8 cellular contexts compared by ENCODE assay signal in genomic region chr11:61897387-61898246, GRCh38. TPM values are rescaled to one million over a fixed set of nuclear protein-coding genes. Genes with fewer than 3 reads are reported as not detected.
DNase-seq lines count a peak whose midpoint lies in the region; ATAC-seq and TF ChIP-seq lines count a peak whose summit lies in the region.

No MANE protein-coding gene starts in this region.

- WGBS in H9 (ENCODE audit: extremely low coverage, insufficient read length, low lambda C conversion rate) = no CpG with 5 or more reads among the region's 17 CpGs
- WGBS in mesenchymal stem cell = 69% methylated on average over 17 of the region's 17 CpGs

- H3K23me2 ChIP-seq in H9 (ENCODE audit: insufficient read length, low read depth, low read length, poor library complexity, severe bottlenecking) = no peaks in the 10 kb centered on the region

- H2BK5ac ChIP-seq in H9 (ENCODE audit: insufficient read length, low read length) = no peak overlapping the region
- H2BK5ac ChIP-seq in mesenchymal stem cell (ENCODE audit: low read depth, low read length, poor library complexity, severe bottlenecking) = no peak overlapping the region

- H3K27ac ChIP-seq in H9 (ENCODE audit: insufficient read length, low read depth, low read length) (no peak overlapping the region), mesenchymal stem cell (ENCODE audit: low read length, poor library complexity, severe bottlenecking) (no peak overlapping the region)

- H4K8ac ChIP-seq in H9 (replicated peaks; ENCODE audit: insufficient read length, low read depth, low read length) (no peak overlapping the region), mesenchymal stem cell (ENCODE audit: low read length) (no peak overlapping the region)

- no peak overlapping the region for H2BK20ac ChIP-seq in H9 (ENCODE audit: low read depth, low read length, poor library complexity, severe bottlenecking)

- H3K36me3 Mint-ChIP-seq in H9 (ENCODE audit: insufficient read depth in 1 of 3, low read depth in 3 of 3) = no peaks in the 10 kb centered on the region
- H3K36me3 Mint-ChIP-seq in activated CD8-positive, alpha-beta T cell treated with anti-CD3 and anti-CD28 coated beads, Interleukin-2, amount 10 ng/mL, durations not matched to agents 7 days and 5 days (ENCODE audit: low read depth) = no peaks in the 10 kb centered on the region

- no peak overlapping the region for H3K56ac ChIP-seq in H9 (ENCODE audit: insufficient read length, low read depth, low read length)

- H3K27me3 ChIP-seq in H9 (ENCODE audit: insufficient read depth, low read length) = no peaks in the 10 kb centered on the region
- no peaks in the 10 kb centered on the region for H3K27me3 ChIP-seq in mesenchymal stem cell (ENCODE audit: control insufficient read depth in 1 of 2, insufficient read depth in 1 of 2, low read length in 2 of 2)

- no peaks in the 10 kb centered on the region for H4K20me1 ChIP-seq in H9 (ENCODE audit: control insufficient read depth, insufficient read depth, insufficient read length)

- H3K4me1 Mint-ChIP-seq in H9 = peaks cover 0 to 21% of the 10 kb centered on the region in 2 experiments; a peak in 3 of 4 replicates
- H3K4me1 Mint-ChIP-seq in activated CD8-positive, alpha-beta T cell treated with anti-CD3 and anti-CD28 coated beads, Interleukin-2, amount 10 ng/mL, durations not matched to agents 7 days and 5 days (ENCODE audit: low read depth) = peaks cover 7% of the 10 kb centered on the region

- CTCF ChIA-PET in activated CD8-positive, alpha-beta T cell treated with anti-CD3 and anti-CD28 coated beads, Interleukin-2, amount 10 ng/mL, durations not matched to agents 7 days and 5 days (lab: Charles Lee) = interaction anchor here (0.6 to 11.5 kb wide), 33 partner anchors 9 to 274 kb away, joined by 3 to 337 read pairs (median 5); partner anchors contain the start of genes BEST1, FTH1 and INCENP

- H3K9me3 ChIP-seq in H9 (ENCODE audit: control insufficient read depth, low read depth, low read length) = no peaks in the 10 kb centered on the region
- no peaks in the 10 kb centered on the region for H3K9me3 ChIP-seq in mesenchymal stem cell (ENCODE audit: control insufficient read depth, low read length)

- H3K23ac ChIP-seq in H9 (ENCODE audit: insufficient read length, low read depth, low read length) (no peak overlapping the region), mesenchymal stem cell (ENCODE audit: low read length in 2 of 2) (no peak overlapping the region)

- H2BK12ac ChIP-seq in H9 (ENCODE audit: insufficient read length, low read depth, low read length) = no peak overlapping the region
- H2BK12ac ChIP-seq in mesenchymal stem cell (ENCODE audit: low read length in 2 of 2) = peak overlapping the region in 1 of 2 experiments; percentile 23

- no peak overlapping the region for H3K14ac ChIP-seq in H9 (ENCODE audit: insufficient read depth, low read length)
- no peak overlapping the region for H3K14ac ChIP-seq in mesenchymal stem cell (ENCODE audit: low read length in 2 of 2)

- H3K18ac ChIP-seq in H9 (ENCODE audit: insufficient read length, low read depth, low read length) (no peak overlapping the region), mesenchymal stem cell (ENCODE audit: low read depth in 1 of 2, low read length in 2 of 2) (no peak overlapping the region)

- TF ChIP-seq CTCF in H9 (conservative IDR thresholded peaks at IDR 0.05) = peak; percentile 96

- no peak overlapping the region for H3T11ph ChIP-seq in H9 (ENCODE audit: low read length)

- H2AFZ ChIP-seq in H9 (ENCODE audit: low read length) = no peak overlapping the region
- H2AFZ ChIP-seq in mesenchymal stem cell (ENCODE audit: low read depth, low read length) = no peak overlapping the region

- no peak overlapping the region for H4K5ac ChIP-seq in H9 (ENCODE audit: insufficient read length, low read depth, low read length)

- no peak overlapping the region for H3K4me3 ChIP-seq in mesenchymal stem cell (ENCODE audit: insufficient read depth in 1 of 2, low read depth in 1 of 2, low read length in 2 of 2)

- H2AK5ac ChIP-seq in H9 (ENCODE audit: insufficient read length, low read length) = no peak overlapping the region
- no peak overlapping the region for H2AK5ac ChIP-seq in mesenchymal stem cell (ENCODE audit: low read length, severe bottlenecking)

- no peaks in the 10 kb centered on the region for H3K79me2 ChIP-seq in H9 (ENCODE audit: insufficient read depth, low read length)

- no peaks in the 10 kb centered on the region for H3K9me3 Mint-ChIP-seq in H9
- H3K9me3 Mint-ChIP-seq in activated CD8-positive, alpha-beta T cell treated with anti-CD3 and anti-CD28 coated beads, Interleukin-2, amount 10 ng/mL, durations not matched to agents 7 days and 5 days (ENCODE audit: insufficient read depth) = no peaks in the 10 kb centered on the region

- H4K91ac ChIP-seq in H9 (ENCODE audit: insufficient read length, low read depth, low read length) (no peak overlapping the region), mesenchymal stem cell (ENCODE audit: low read length) (no peak overlapping the region)

- H2BK120ac ChIP-seq in H9 (ENCODE audit: low read depth, low read length, poor library complexity, severe bottlenecking) (no peak overlapping the region), mesenchymal stem cell (ENCODE audit: low read depth, low read length) (peak overlapping the region; percentile 9)

- H3K4ac ChIP-seq in H9 (ENCODE audit: low read depth, low read length) = no peak overlapping the region
- no peak overlapping the region for H3K4ac ChIP-seq in mesenchymal stem cell (ENCODE audit: low read depth in 1 of 2, low read length in 2 of 2)

- no peak overlapping the region for H3K27ac Mint-ChIP-seq in H9
- no peak overlapping the region for H3K27ac Mint-ChIP-seq in activated CD8-positive, alpha-beta T cell treated with anti-CD3 and anti-CD28 coated beads, Interleukin-2, amount 10 ng/mL, durations not matched to agents 7 days and 5 days

- no peaks in the 10 kb centered on the region; the same call in none of the 2 replicates for H3K27me3 Mint-ChIP-seq in H9 (ENCODE audit: low read depth)
- peaks cover 2% of the 10 kb centered on the region for H3K27me3 Mint-ChIP-seq in activated CD8-positive, alpha-beta T cell treated with anti-CD3 and anti-CD28 coated beads, Interleukin-2, amount 10 ng/mL, durations not matched to agents 7 days and 5 days (ENCODE audit: low read depth)

- H3K4me1 ChIP-seq in H9 (ENCODE audit: insufficient read depth, low read length) (no peaks in the 10 kb centered on the region), mesenchymal stem cell (ENCODE audit: control insufficient read depth, insufficient read depth, low read depth, low read length) (peaks cover 3% of the 10 kb centered on the region)

- H3K36me3 ChIP-seq in mesenchymal stem cell (ENCODE audit: control insufficient read depth in 1 of 2, insufficient read depth in 2 of 2, low read depth in 1 of 2, low read length in 2 of 2) = peaks cover 0 to 61% of the 10 kb centered on the region in 2 experiments

- DNase-seq in Ammon's horn (ENCODE audit: low spot score) (peak; percentile 88), H9 (peak; percentile 89), NCI-H774 (lab: John Stamatoyannopoulos, UW) (peak; percentile 16), mesenchymal stem cell (peak; percentile 68)
- peak; percentile 81 for DNase-seq in activated CD8-positive, alpha-beta T cell treated with anti-CD3 and anti-CD28 coated beads, Interleukin-2, amount 10 ng/mL, durations not matched to agents 7 days and 5 days
- DNase-seq in effector CD4-positive, alpha-beta T cell = peak; percentile 72
- peak; percentile 52 to 57 for DNase-seq in stimulated activated CD8-positive, alpha-beta memory T cell treated with anti-CD3 and anti-CD28 coated beads, Interleukin-15, amount 100 ng/mL, for 48 hours (ENCODE audit: low read depth in 2 of 2)

- peak; percentile 63 for ATAC-seq in activated CD8-positive, alpha-beta T cell treated with anti-CD3 and anti-CD28 coated beads, Interleukin-2, amount 10 ng/mL, durations not matched to agents 7 days and 5 days
- ATAC-seq in GM18873 (IDR thresholded peaks at IDR 0.05; ENCODE audit: low FRiP score, unreplicated experiment) = no peak

- no peak overlapping the region for H3K4me3 Mint-ChIP-seq in H9
- H3K4me3 Mint-ChIP-seq in activated CD8-positive, alpha-beta T cell treated with anti-CD3 and anti-CD28 coated beads, Interleukin-2, amount 10 ng/mL, durations not matched to agents 7 days and 5 days = no peak overlapping the region

- H3K4me2 ChIP-seq in H9 (ENCODE audit: insufficient read depth, insufficient read length, low read length) (no peak overlapping the region), mesenchymal stem cell (ENCODE audit: low read length, poor library complexity, severe bottlenecking) (no peak overlapping the region)

- POLR2A ChIA-PET in activated CD8-positive, alpha-beta T cell treated with anti-CD3 and anti-CD28 coated beads, Interleukin-2, amount 10 ng/mL, durations not matched to agents 7 days and 5 days (lab: Charles Lee) = interaction anchor here (1.0 to 1.1 kb wide), 2 partner anchors 184 to 211 kb away, joined by 3 read pairs; no protein-coding TSS in a partner anchor

- H3K9ac ChIP-seq in H9 (ENCODE audit: extremely low read depth, insufficient read length, low read length) (no peak overlapping the region), mesenchymal stem cell (ENCODE audit: low read length) (peak overlapping the region; percentile 29)

- H2BK15ac ChIP-seq in H9 (ENCODE audit: low read depth, low read length) = no peak overlapping the region
- H2BK15ac ChIP-seq in mesenchymal stem cell (ENCODE audit: low read depth, poor library complexity, severe bottlenecking) = no peak overlapping the region

- H3K79me1 ChIP-seq in H9 (ENCODE audit: insufficient read depth, low read depth, low read length, poor library complexity, severe bottlenecking) (no peaks in the 10 kb centered on the region), mesenchymal stem cell (replicated peaks; ENCODE audit: low read length, poor library complexity, severe bottlenecking) (no peaks in the 10 kb centered on the region)

RNA-seq across cellular contexts. Expression of gene FADS3, which starts 6.3 kb away (rescaled TPM):
- total RNA-seq in H9 (2021) = 34.9 and 36.7 TPM in 2 replicates
- 1 to 10 TPM; 3.8 to 4.5 TPM for total RNA-seq in activated CD8-positive, alpha-beta T cell treated with anti-CD3 and anti-CD28 coated beads, Interleukin-2, amount 10 ng/mL, durations not matched to agents 7 days and 5 days
- polyA plus RNA-seq in mesenchymal stem cell (2013, experiment 1 of 2) = 65.4 TPM
- 66.5 TPM for polyA plus RNA-seq in mesenchymal stem cell (2013, experiment 2 of 2)

RNA-seq across cellular contexts. Expression of gene RAB3IL1, which starts 19.7 kb away (rescaled TPM):
- 1.8 and 2.4 TPM in 2 replicates for total RNA-seq in H9 (2021)
- not detected for total RNA-seq in activated CD8-positive, alpha-beta T cell treated with anti-CD3 and anti-CD28 coated beads, Interleukin-2, amount 10 ng/mL, durations not matched to agents 7 days and 5 days
- 10.9 TPM for polyA plus RNA-seq in mesenchymal stem cell (2013, experiment 1 of 2)
- polyA plus RNA-seq in mesenchymal stem cell (2013, experiment 2 of 2) = 10.4 TPM

RNA-seq across cellular contexts. Expression of gene BEST1, which starts 52.5 kb away (rescaled TPM):
- 0.18 and 0.24 TPM in 2 replicates for total RNA-seq in H9 (2021)
- not detected for total RNA-seq in activated CD8-positive, alpha-beta T cell treated with anti-CD3 and anti-CD28 coated beads, Interleukin-2, amount 10 ng/mL, durations not matched to agents 7 days and 5 days
- polyA plus RNA-seq in mesenchymal stem cell (2013, experiment 1 of 2) = 2.9 TPM
- polyA plus RNA-seq in mesenchymal stem cell (2013, experiment 2 of 2) = 2.6 TPM

Comparison
In these comparisons a context has a peak if more than half of its experiments do, and no peak if none do; other contexts are left out.
1. DNase-seq: peak in every context shown above with its lines; median percentile 89 in H9; 88 in Ammon's horn; 81 in activated CD8-positive, alpha-beta T cell treated with anti-CD3 and anti-CD28 coated beads, Interleukin-2, amount 10 ng/mL, durations not matched to agents 7 days and 5 days; 72 in effector CD4-positive, alpha-beta T cell; 68 in mesenchymal stem cell; 54 in stimulated activated CD8-positive, alpha-beta memory T cell treated with anti-CD3 and anti-CD28 coated beads, Interleukin-15, amount 100 ng/mL, for 48 hours; 16 in NCI-H774.